25 cellular contexts compared by ENCODE assay signal in genomic region chr5:42429694-42430093, GRCh38. TPM values are rescaled to one million over a fixed set of nuclear protein-coding genes. Genes with fewer than 3 reads are reported as not detected.
A peak's percentile ranks its signal among the peaks of the same experiment; 100 is the strongest.
DNase-seq lines count a peak whose midpoint lies in the region; ATAC-seq and TF ChIP-seq lines count a peak whose summit lies in the region.
"Had no signal": no experiment of that assay in that cellular context is flagged by ENCODE, and none has a peak within 500 bp of the region (broad histone marks: within the 10 kb centered on the region; RNA-seq: fewer than 3 reads in every experiment).

No MANE protein-coding gene starts in this region.

- H3K9me2 ChIP-seq in PC-3 (replicated peaks; ENCODE audit: low read length): no peaks in the 10 kb centered on the region

- no peaks in the 10 kb centered on the region for H3K9me3 Mint-ChIP-seq in activated CD8-positive, alpha-beta T cell treated with anti-CD3 and anti-CD28 coated beads, Interleukin-2, amount 10 ng/mL, durations not matched to agents 7 days and 5 days (ENCODE audit: insufficient read depth)
- H3K9me3 Mint-ChIP-seq in activated CD4-positive, alpha-beta T cell treated with anti-CD3 and anti-CD28 coated beads, Interleukin-2, amount 10 ng/mL, durations not matched to agents 7 days and 5 days: no peaks in the 10 kb centered on the region
- H3K9me3 Mint-ChIP-seq: HFFc6 had no signal

- intact Hi-C loops in PC-3 (cut with micrococcal nuclease) (no loop called here), prostate gland (cut with DNase I) (loop anchor here (10.0 kb wide), 1 partner anchor 225 kb away; no protein-coding TSS in a partner anchor)

- no peaks in the 10 kb centered on the region for H3F3A ChIP-seq in PC-3 (ENCODE audit: low read length, unreplicated experiment)

- no peak overlapping the region for H3K27ac Mint-ChIP-seq in activated CD8-positive, alpha-beta T cell treated with anti-CD3 and anti-CD28 coated beads, Interleukin-2, amount 10 ng/mL, durations not matched to agents 7 days and 5 days
- no peak overlapping the region for H3K27ac Mint-ChIP-seq in activated CD4-positive, alpha-beta T cell treated with anti-CD3 and anti-CD28 coated beads, Interleukin-2, amount 10 ng/mL, durations not matched to agents 7 days and 5 days
- H3K27ac Mint-ChIP-seq: GM23338, HFFc6 had no signal

- no peak for TF ChIP-seq POLR2A in prostate gland (IDR thresholded peaks at IDR 0.05)

- BruUV-seq in PC-3 (replicated peaks; lab: Mats Ljungman, UMichigan): no TSS peak

- H3K27ac ChIP-seq in PC-3 (ENCODE audit: low read length): no peak overlapping the region
- peak overlapping the region in 1 of 2 donors; percentile 53 for H3K27ac ChIP-seq in prostate gland
- H3K27ac ChIP-seq: 22Rv1, Peyer's patch, SK-N-MC had no signal

- H3K36me3 Mint-ChIP-seq in activated CD8-positive, alpha-beta T cell treated with anti-CD3 and anti-CD28 coated beads, Interleukin-2, amount 10 ng/mL, durations not matched to agents 7 days and 5 days (ENCODE audit: low read depth): no peaks in the 10 kb centered on the region
- H3K36me3 Mint-ChIP-seq in activated CD4-positive, alpha-beta T cell treated with anti-CD3 and anti-CD28 coated beads, Interleukin-2, amount 10 ng/mL, durations not matched to agents 7 days and 5 days (ENCODE audit: low read depth): no peaks in the 10 kb centered on the region

- H3K4me1 ChIP-seq in PC-3 (ENCODE audit: insufficient read depth, low read length) (peaks cover 5% of the 10 kb centered on the region; the same call in 1 of the 2 replicates), prostate gland (replicated peaks) (peaks cover 3% of the 10 kb centered on the region)
- H3K4me1 ChIP-seq: BE2C, HAP-1, Peyer's patch had no signal

- no peaks in the 10 kb centered on the region for H4K20me1 ChIP-seq in PC-3 (ENCODE audit: low read length)

- POLR2A ChIA-PET in PC-3 (lab: Charles Lee; ENCODE audit: unreplicated experiment): interaction anchor here (0.7 kb wide), 1 partner anchor 17 kb away, joined by 5 read pairs; no protein-coding TSS in a partner anchor
- POLR2A ChIA-PET in activated CD8-positive, alpha-beta T cell treated with anti-CD3 and anti-CD28 coated beads, Interleukin-2, amount 10 ng/mL, durations not matched to agents 7 days and 5 days (lab: Charles Lee): no interaction called here
- POLR2A ChIA-PET in activated CD4-positive, alpha-beta T cell treated with anti-CD3 and anti-CD28 coated beads, Interleukin-2, amount 10 ng/mL, durations not matched to agents 7 days and 5 days (lab: Charles Lee): no interaction called here

- H3K27me3 Mint-ChIP-seq in activated CD8-positive, alpha-beta T cell treated with anti-CD3 and anti-CD28 coated beads, Interleukin-2, amount 10 ng/mL, durations not matched to agents 7 days and 5 days (ENCODE audit: low read depth): peaks cover 12% of the 10 kb centered on the region
- H3K27me3 Mint-ChIP-seq in activated CD4-positive, alpha-beta T cell treated with anti-CD3 and anti-CD28 coated beads, Interleukin-2, amount 10 ng/mL, durations not matched to agents 7 days and 5 days: peaks cover 11% of the 10 kb centered on the region

- WGBS in prostate gland: 38% methylated on average over 1 of the region's 1 CpG

- H3K36me3 ChIP-seq in PC-3 (ENCODE audit: low read depth, low read length) (no peaks in the 10 kb centered on the region), prostate gland (no peaks in the 10 kb centered on the region)
- H3K36me3 ChIP-seq: BE2C, HAP-1, Peyer's patch had no signal

- H3K4me2 ChIP-seq in PC-3 (ENCODE audit: low read length): no peak overlapping the region
- H3K4me2 ChIP-seq: GM23338 had no signal

- CTCF ChIA-PET in PC-3 (lab: Charles Lee): no interaction called here
- CTCF ChIA-PET in activated CD8-positive, alpha-beta T cell treated with anti-CD3 and anti-CD28 coated beads, Interleukin-2, amount 10 ng/mL, durations not matched to agents 7 days and 5 days (lab: Charles Lee): no interaction called here
- CTCF ChIA-PET in activated CD4-positive, alpha-beta T cell treated with anti-CD3 and anti-CD28 coated beads, Interleukin-2, amount 10 ng/mL, durations not matched to agents 7 days and 5 days (lab: Charles Lee): no interaction called here

- no peaks in the 10 kb centered on the region for H3K9me3 ChIP-seq in PC-3 (ENCODE audit: low read length)
- H3K9me3 ChIP-seq in prostate gland: no peaks in the 10 kb centered on the region
- H3K9me3 ChIP-seq: BE2C, HAP-1, Peyer's patch had no signal

- no peaks in the 10 kb centered on the region for H3K79me2 ChIP-seq in PC-3 (ENCODE audit: low read length)

- peak; percentile 7 for DNase-seq in Ammon's horn (ENCODE audit: low spot score)
- peak; percentile 19 for DNase-seq in PC-3
- DNase-seq in fibroblast of mammary gland (ENCODE audit: low read depth): peak; percentile 15
- DNase-seq in prostate gland (ENCODE audit: low spot score): peak; percentile 65
- no peak for DNase-seq in NOMO-1 treated with DMSO at 0.1 percent for 48 hours (lab: John Stamatoyannopoulos, UW; ENCODE audit: unreplicated experiment)
- DNase-seq in activated CD8-positive, alpha-beta T cell treated with anti-CD3 and anti-CD28 coated beads, Interleukin-2, amount 10 ng/mL, durations not matched to agents 7 days and 5 days: no peak
- no peak for DNase-seq in stimulated activated CD4-positive, alpha-beta T cell treated with anti-CD3 and anti-CD28 coated beads, Interleukin-2, amount 100 ng/mL, for 24 hours
- DNase-seq in activated CD4-positive, alpha-beta T cell treated with anti-CD3 and anti-CD28 coated beads, Interleukin-2, amount 10 ng/mL, durations not matched to agents 7 days and 5 days: no peak
- DNase-seq: BE2C, DMS53, HFFc6, Kasumi-1, NCI-H2029, NCI-H526 treated with DMSO at 0.1 percent for 48 hours, Peyer's patch, SIG-M5 had no signal

- H3K4me3 ChIP-seq in PC-3 (ENCODE audit: low read length) (no peak overlapping the region), fibroblast of mammary gland (ENCODE audit: control insufficient read depth, low read depth, low read length) (no peak overlapping the region), prostate gland (no peak overlapping the region)
- H3K4me3 ChIP-seq: GM12878, GM23338, HAP-1, K562, Peyer's patch, SK-N-MC had no signal

- H3K4me3 Mint-ChIP-seq in activated CD8-positive, alpha-beta T cell treated with anti-CD3 and anti-CD28 coated beads, Interleukin-2, amount 10 ng/mL, durations not matched to agents 7 days and 5 days: no peak overlapping the region
- no peak overlapping the region for H3K4me3 Mint-ChIP-seq in activated CD4-positive, alpha-beta T cell treated with anti-CD3 and anti-CD28 coated beads, Interleukin-2, amount 10 ng/mL, durations not matched to agents 7 days and 5 days
- H3K4me3 Mint-ChIP-seq: GM23338, HFFc6 had no signal

- ATAC-seq in PC-3: peak; percentile 56
- no peak for ATAC-seq in activated CD8-positive, alpha-beta T cell treated with anti-CD3 and anti-CD28 coated beads, Interleukin-2, amount 10 ng/mL, durations not matched to agents 7 days and 5 days
- ATAC-seq: GM12878, GM23338, K562 had no signal

- H3K4me1 Mint-ChIP-seq in activated CD8-positive, alpha-beta T cell treated with anti-CD3 and anti-CD28 coated beads, Interleukin-2, amount 10 ng/mL, durations not matched to agents 7 days and 5 days (ENCODE audit: low read depth): no peaks in the 10 kb centered on the region
- no peaks in the 10 kb centered on the region for H3K4me1 Mint-ChIP-seq in activated CD4-positive, alpha-beta T cell treated with anti-CD3 and anti-CD28 coated beads, Interleukin-2, amount 10 ng/mL, durations not matched to agents 7 days and 5 days
- H3K4me1 Mint-ChIP-seq: GM23338 had no signal

- H2AFZ ChIP-seq in PC-3 (ENCODE audit: low read length): no peak overlapping the region
- H2AFZ ChIP-seq: GM23338 had no signal

- no peak overlapping the region for H3K9ac ChIP-seq in PC-3 (ENCODE audit: low read length)

- TF ChIP-seq CTCF in PC-3 (conservative IDR thresholded peaks at IDR 0.05; ENCODE audit: low read depth, low read length) (no peak), fibroblast of mammary gland (conservative IDR thresholded peaks at IDR 0.05; ENCODE audit: control insufficient read depth, insufficient read depth, low read depth, low read length) (no peak), prostate gland (IDR thresholded peaks at IDR 0.05) (no peak)

- H3K27me3 ChIP-seq in PC-3 (ENCODE audit: low read length): no peaks in the 10 kb centered on the region
- H3K27me3 ChIP-seq in prostate gland (replicated peaks; ENCODE audit: insufficient read depth): no peaks in the 10 kb centered on the region
- H3K27me3 ChIP-seq: Peyer's patch had no signal

RNA-seq across cellular contexts. Expression of gene GHR, which starts 6.5 kb away (rescaled TPM):
- total RNA-seq in PC-3 (2014; rRNA removed) (2.2 and 5.2 TPM in 2 replicates), prostate gland (10 to 100 TPM; 11.8 to 15.5 TPM)
- total RNA-seq in activated CD8-positive, alpha-beta T cell treated with anti-CD3 and anti-CD28 coated beads, Interleukin-2, amount 10 ng/mL, durations not matched to agents 7 days and 5 days: not detected
- not detected for total RNA-seq in activated CD4-positive, alpha-beta T cell treated with anti-CD3 and anti-CD28 coated beads, Interleukin-2, amount 10 ng/mL, durations not matched to agents 7 days and 5 days
- total RNA-seq: Daoy, G401, OCI-LY7 had no signal

Comparison
In these comparisons a context has a peak if more than half of its experiments do, and no peak if none do; other contexts are left out.
1. DNase-seq: peak in Ammon's horn (single experiment), PC-3 (single experiment), fibroblast of mammary gland (single experiment) and prostate gland (single experiment); none in NOMO-1 treated with DMSO at 0.1 percent for 48 hours (single experiment), activated CD8-positive, alpha-beta T cell treated with anti-CD3 and anti-CD28 coated beads, Interleukin-2, amount 10 ng/mL, durations not matched to agents 7 days and 5 days (single experiment), stimulated activated CD4-positive, alpha-beta T cell treated with anti-CD3 and anti-CD28 coated beads, Interleukin-2, amount 100 ng/mL, for 24 hours (0 of 2) and activated CD4-positive, alpha-beta T cell treated with anti-CD3 and anti-CD28 coated beads, Interleukin-2, amount 10 ng/mL, durations not matched to agents 7 days and 5 days (single experiment).